1 cellular context compared by ENCODE assay signal in the genomic region with DNA sequence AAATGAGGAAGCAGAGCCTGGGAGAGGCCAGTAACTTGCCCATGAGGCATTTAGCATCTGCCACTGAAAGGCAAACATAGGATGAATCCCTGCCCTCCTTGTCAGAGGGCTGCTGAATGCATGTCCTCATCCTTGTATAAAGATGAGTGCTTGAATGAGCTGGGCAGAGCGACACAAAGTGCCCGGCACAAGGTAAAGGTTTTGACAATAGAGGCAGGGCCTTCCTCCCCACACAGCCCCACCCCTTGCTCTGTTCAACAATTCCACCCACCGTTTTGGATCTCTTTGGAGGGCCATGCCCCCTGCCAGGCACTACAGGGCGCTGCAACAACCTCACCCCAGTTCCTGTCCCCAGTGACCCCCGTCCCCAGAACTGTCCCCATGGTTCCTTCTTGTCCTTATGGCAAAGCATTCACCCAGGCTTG.
TF ChIP-seq lines count a peak whose summit lies in the region.

No MANE protein-coding gene starts in this region.

TF ChIP-seq in endothelial cell of umbilical vein, 7 proteins besides CTCF, POLR2A, EP300 and RAD21:
- TF ChIP-seq GATA2 (IDR thresholded peaks at IDR 0.05; ENCODE audit: insufficient read depth, insufficient read length, low read depth, low read length), result no peak
- TF ChIP-seq FOS (IDR thresholded peaks at IDR 0.05; ENCODE audit: borderline replicate concordance, insufficient read depth, low read length), result no peak
- TF ChIP-seq, protein P1, sequence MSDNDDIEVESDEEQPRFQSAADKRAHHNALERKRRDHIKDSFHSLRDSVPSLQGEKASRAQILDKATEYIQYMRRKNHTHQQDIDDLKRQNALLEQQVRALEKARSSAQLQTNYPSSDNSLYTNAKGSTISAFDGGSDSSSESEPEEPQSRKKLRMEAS (IDR thresholded peaks at IDR 0.05; ENCODE audit: insufficient read depth, insufficient read length), result no peak
- TF ChIP-seq EZH2 (IDR thresholded peaks at IDR 0.05; ENCODE audit: borderline replicate concordance, low read depth, low read length, severe bottlenecking), result no peak
- no peak for TF ChIP-seq JUN (IDR thresholded peaks at IDR 0.05; ENCODE audit: borderline replicate concordance, insufficient read depth, insufficient read length, low read depth)
TF ChIP-seq in endothelial cell of umbilical vein: peak in this region for 0.
